In the genomic region with DNA sequence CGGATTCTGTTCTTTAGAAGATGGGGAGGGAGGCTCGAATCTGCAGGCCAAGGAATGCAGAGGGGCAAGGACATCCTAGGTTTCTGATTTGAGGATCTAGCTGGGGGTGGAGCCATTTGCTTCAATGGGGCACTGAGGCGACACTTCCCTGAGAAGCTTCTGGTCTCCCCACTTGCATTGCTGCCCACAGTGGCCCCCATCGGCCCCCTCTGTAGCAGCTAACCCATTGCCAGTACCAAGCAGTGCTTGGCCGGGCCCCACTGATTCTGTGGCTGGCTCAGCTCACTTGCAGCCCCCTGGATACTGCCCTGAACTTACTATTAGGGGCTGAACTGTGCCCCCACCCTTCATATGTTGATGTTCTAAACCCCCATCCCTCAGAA, we compare ENCODE assay signal across 18 cellular contexts. TPM values are rescaled to one million over a fixed set of nuclear protein-coding genes. Genes with fewer than 3 reads are reported as not detected.
DNase-seq lines count a peak whose midpoint lies in the region; ATAC-seq, FAIRE-seq and TF ChIP-seq lines count a peak whose summit lies in the region.
"Had no signal": no experiment of that assay in that cellular context is flagged by ENCODE, and none has a peak within 500 bp of the region (broad histone marks: within the 10 kb centered on the region; RNA-seq: fewer than 3 reads in every experiment).

No MANE protein-coding gene starts in this region.

- H3K79me2 ChIP-seq in PC-9 (ENCODE audit: low read depth) = no peaks in the 10 kb centered on the region

- no peaks in the 10 kb centered on the region for H3K36me3 ChIP-seq in right atrium auricular region
- H3K36me3 ChIP-seq in aorta (ENCODE audit: control insufficient read depth in 1 of 2, insufficient read depth in 2 of 2, low read length in 1 of 2) = no peaks in the 10 kb centered on the region
- no peaks in the 10 kb centered on the region for H3K36me3 ChIP-seq in CD4-positive, alpha-beta memory T cell (ENCODE audit: insufficient read depth, low read length)
- no peaks in the 10 kb centered on the region for H3K36me3 ChIP-seq in PC-9 (ENCODE audit: low read depth)

- H3K9me2 ChIP-seq in PC-9 (ENCODE audit: insufficient read depth) = no peaks in the 10 kb centered on the region

- no peak overlapping the region for H2AFZ ChIP-seq in PC-9

- H3K4me1 Mint-ChIP-seq in neural crest cell = peaks cover 5% of the 10 kb centered on the region
- H3K4me1 Mint-ChIP-seq in CD4-positive, alpha-beta memory T cell = peaks cover 3 to 4% (median 3%) of the 10 kb centered on the region in 4 donors

- WGBS in aorta, 2 donors = 77 to 83% methylated on average over 5 of the region's 5 CpGs

- H3K4me1 ChIP-seq in right atrium auricular region (peaks cover 0 to 29% of the 10 kb centered on the region in 2 donors), aorta (ENCODE audit: control insufficient read depth in 1 of 2, insufficient read depth in 2 of 2, low read length in 2 of 2) (peaks cover 0 to 6% of the 10 kb centered on the region in 2 donors), PC-9 (replicated peaks; ENCODE audit: insufficient read depth) (peaks cover 38% of the 10 kb centered on the region)
- H3K4me1 ChIP-seq in CD4-positive, alpha-beta memory T cell (ENCODE audit: insufficient read depth, low read length) = no peaks in the 10 kb centered on the region

- no peak overlapping the region for H3K4me3 ChIP-seq in right atrium auricular region
- no peak overlapping the region for H3K4me3 ChIP-seq in aorta (ENCODE audit: low read length in 2 of 2)
- no peak overlapping the region for H3K4me3 ChIP-seq in CD4-positive, alpha-beta memory T cell (ENCODE audit: low read length in 2 of 2)
- H3K4me3 ChIP-seq in PC-9 = no peak overlapping the region

- no peak overlapping the region for H3K4me2 ChIP-seq in PC-9

- intact Hi-C loops in Right ventricle myocardium superior (cut with DNase I) = no loop called here
- intact Hi-C loops in left cardiac atrium (cut with DNase I) = no loop called here
- intact Hi-C loops in aorta (cut with DNase I) = no loop called here
- intact Hi-C loops in CD4-positive, alpha-beta memory T cell (cut with micrococcal nuclease) = no loop called here
- intact Hi-C loops in PC-9 (cut with micrococcal nuclease; ENCODE audit: unreplicated experiment) = no loop called here

- peak overlapping the region; percentile 22 for H3K27ac Mint-ChIP-seq in neural crest cell (ENCODE audit: unreplicated experiment)
- no peak overlapping the region for H3K27ac Mint-ChIP-seq in CD4-positive, alpha-beta memory T cell
- H3K27ac Mint-ChIP-seq: CD14-positive monocyte, H9 had no signal

- H3F3A ChIP-seq in PC-9 (ENCODE audit: insufficient read depth, low read depth) = peaks cover 25% of the 10 kb centered on the region

- no peaks in the 10 kb centered on the region for H4K20me1 ChIP-seq in PC-9 (ENCODE audit: insufficient read depth)

- H3K9me3 Mint-ChIP-seq in neural crest cell = no peaks in the 10 kb centered on the region
- no peaks in the 10 kb centered on the region for H3K9me3 Mint-ChIP-seq in CD4-positive, alpha-beta memory T cell
- H3K9me3 Mint-ChIP-seq: CD14-positive monocyte, H9 had no signal

- ATAC-seq in Right ventricle myocardium superior (ENCODE audit: poor library complexity) (no peak), left cardiac atrium (no peak), aorta (ENCODE audit: low FRiP score) (no peak)

- CTCF ChIA-PET in CD4-positive, alpha-beta memory T cell (lab: Charles Lee; ENCODE audit: partially characterized antibody) = no interaction called here
- CTCF ChIA-PET in PC-9 (lab: Charles Lee) = no interaction called here

- TF ChIP-seq CTCF in right atrium auricular region (IDR thresholded peaks at IDR 0.05) (no peak), neural crest cell (conservative IDR thresholded peaks at IDR 0.05) (no peak), PC-9 (conservative IDR thresholded peaks at IDR 0.05) (no peak)

- H3K27me3 Mint-ChIP-seq in neural crest cell (ENCODE audit: low read depth) = no peaks in the 10 kb centered on the region
- peaks cover 20 to 37% of the 10 kb centered on the region in 2 donors for H3K27me3 Mint-ChIP-seq in CD4-positive, alpha-beta memory T cell

- H3K9me3 ChIP-seq in right atrium auricular region = no peaks in the 10 kb centered on the region
- no peaks in the 10 kb centered on the region for H3K9me3 ChIP-seq in aorta (ENCODE audit: control insufficient read depth, low read length)
- H3K9me3 ChIP-seq in CD4-positive, alpha-beta memory T cell (ENCODE audit: control insufficient read depth in 1 of 2, low read length in 2 of 2) = no peaks in the 10 kb centered on the region
- H3K9me3 ChIP-seq in PC-9 (ENCODE audit: insufficient read depth, low read depth) = no peaks in the 10 kb centered on the region
- H3K9me3 ChIP-seq: Caco-2 had no signal

- no peaks in the 10 kb centered on the region for H3K36me3 Mint-ChIP-seq in neural crest cell (ENCODE audit: low read depth)
- no peaks in the 10 kb centered on the region for H3K36me3 Mint-ChIP-seq in CD4-positive, alpha-beta memory T cell
- H3K36me3 Mint-ChIP-seq: CD14-positive monocyte had no signal

- FAIRE-seq in RCC 7860 (lab: Jason Lieb, UNC) = no peak

- peak; percentile 35 for DNase-seq in Right ventricle myocardium superior
- DNase-seq in right atrium auricular region (ENCODE audit: low spot score) = no peak
- DNase-seq in left cardiac atrium = peak; percentile 7
- no peak for DNase-seq in neural crest cell (ENCODE audit: low read depth, low spot score)
- peak; percentile 27 to 31 for DNase-seq in aorta
- no peak for DNase-seq in RCC 7860 (ENCODE audit: low spot score)
- DNase-seq in CD4-positive, alpha-beta memory T cell = no peak
- no peak for DNase-seq in PC-9
- DNase-seq: Caco-2; DMS53; H9; MV-4-11; NCI-H146; NCI-H226; NCI-H526; NK-92 treated with Interleukin-12 subunit alpha and Interleukin-12 subunit beta, amount 100 ng/mL, for 24 hours; OCI-M1 had no signal

- no TSS peak for BruUV-seq in PC-9 (replicated peaks; lab: Mats Ljungman, UMichigan)

- H3K27ac ChIP-seq in right atrium auricular region = no peak overlapping the region
- H3K27ac ChIP-seq in aorta (ENCODE audit: low read depth in 1 of 2, low read length in 2 of 2) = no peak overlapping the region
- H3K27ac ChIP-seq in CD4-positive, alpha-beta memory T cell (ENCODE audit: low read depth, low read length) = no peak overlapping the region
- no peak overlapping the region for H3K27ac ChIP-seq in PC-9

- POLR2A ChIA-PET in CD4-positive, alpha-beta memory T cell (lab: Charles Lee; ENCODE audit: partially characterized antibody) = no interaction called here
- POLR2A ChIA-PET in PC-9 (lab: Charles Lee; ENCODE audit: unreplicated experiment) = no interaction called here

- H3K27me3 ChIP-seq in right atrium auricular region = no peaks in the 10 kb centered on the region
- H3K27me3 ChIP-seq in aorta (ENCODE audit: control insufficient read depth in 1 of 2, insufficient read depth in 2 of 2, low read length in 1 of 2) = no peaks in the 10 kb centered on the region
- no peaks in the 10 kb centered on the region for H3K27me3 ChIP-seq in CD4-positive, alpha-beta memory T cell (ENCODE audit: insufficient read depth, low read length)
- no peaks in the 10 kb centered on the region for H3K27me3 ChIP-seq in PC-9 (ENCODE audit: insufficient read depth, low read depth)

- no peak overlapping the region for H3K4me3 Mint-ChIP-seq in neural crest cell
- H3K4me3 Mint-ChIP-seq in CD4-positive, alpha-beta memory T cell = no peak overlapping the region
- H3K4me3 Mint-ChIP-seq: CD14-positive monocyte, H9 had no signal

RNA-seq across cellular contexts. Expression of a gene that starts 42.9 kb away (rescaled TPM):
- 1.3 TPM for total RNA-seq in Right ventricle myocardium superior
- 1 to 10 TPM in 1 of 2 donors, under 1 TPM in 1; 0.26 to 2.0 TPM for total RNA-seq in right atrium auricular region
- total RNA-seq in left cardiac atrium = 1 to 10 TPM; 1.4 to 4.2 TPM
- 4.2 and 4.3 TPM in 2 replicates for total RNA-seq in neural crest cell
- 1 to 10 TPM; 3.2 to 3.5 TPM for total RNA-seq in aorta
- under 1 TPM; 0.25 to 0.26 TPM for polyA plus RNA-seq in aorta
- total RNA-seq in CD4-positive, alpha-beta memory T cell = not detected
- polyA plus RNA-seq in CD4-positive, alpha-beta memory T cell = not detected
- 0.94 and 1.2 TPM in 2 replicates for total RNA-seq in PC-9 (2021)
- total RNA-seq: Caco-2 had no signal
- polyA plus RNA-seq: CD14-positive monocyte had no signal

Comparison
In these comparisons a context has a peak if more than half of its experiments do, and no peak if none do; other contexts are left out.
1. DNase-seq: peak in Right ventricle myocardium superior (single experiment), left cardiac atrium (single experiment) and aorta (2 of 2); none in right atrium auricular region (single experiment), neural crest cell (single experiment), RCC 7860 (single experiment), CD4-positive, alpha-beta memory T cell (0 of 5) and PC-9 (0 of 2).